Comparison of ENCODE assay signal across 22 cellular contexts in genomic region chr14:65878586-65878985, GRCh38.
"Had no signal": no experiment of that assay in that cellular context is flagged by ENCODE, and none has a peak within 500 bp of the region (broad histone marks: within the 10 kb centered on the region; RNA-seq: fewer than 3 reads in every experiment).

No MANE protein-coding gene starts in this region.

- H3K27me3 ChIP-seq: breast epithelium, colonic mucosa had no signal

- H3K4me3 ChIP-seq: breast epithelium, colonic mucosa, SK-N-MC had no signal

- H3K36me3 ChIP-seq: breast epithelium, colonic mucosa had no signal

- H3K27ac ChIP-seq: breast epithelium, colonic mucosa, SK-N-MC had no signal

- DNase-seq: activated CD4-positive, alpha-beta T cell treated with anti-CD3 and anti-CD28 coated beads for 48 hours; activated CD4-positive, alpha-beta T cell treated with anti-CD3 and anti-CD28 coated beads, Interleukin-2, amount 50 U/mL, for 48 hours; activated effector memory CD4-positive, alpha-beta T cell treated with anti-CD3 and anti-CD28 coated beads, Interleukin-2, amount 50 U/mL, for 16 hours; activated naive CD4-positive, alpha-beta T cell treated with Interleukin-2 at 50 U/mL for 16 hours; activated T-cell treated with anti-CD3 and anti-CD28 coated beads, Interleukin-2, amount 50 U/mL, for 4 hours; aorta; caudate nucleus; colonic mucosa; MM.1S; NCI-H1105; NCI-H1436; NCI-H1694 treated with DMSO at 0.1 percent for 48 hours; NCI-H2029 treated with DMSO at 0.1 percent for 48 hours; NCI-H345; NCI-H510A; NCI-H526 treated with DMSO at 0.1 percent for 48 hours; NK-92 treated with Interleukin-12 subunit alpha and Interleukin-12 subunit beta, amount 100 ng/mL, for 24 hours; RPMI8226 had no signal

- H3K9me3 ChIP-seq: colonic mucosa had no signal

- H3K4me3 Mint-ChIP-seq: activated T-cell treated with anti-CD3 and anti-CD28 coated beads, Interleukin-2, amount 50 U/mL, for 4 hours had no signal

- H3K4me1 ChIP-seq: breast epithelium, colonic mucosa had no signal

- ATAC-seq: Panc1, Right ventricle myocardium inferior had no signal
